1 cellular context compared by ENCODE assay signal in the genomic region with DNA sequence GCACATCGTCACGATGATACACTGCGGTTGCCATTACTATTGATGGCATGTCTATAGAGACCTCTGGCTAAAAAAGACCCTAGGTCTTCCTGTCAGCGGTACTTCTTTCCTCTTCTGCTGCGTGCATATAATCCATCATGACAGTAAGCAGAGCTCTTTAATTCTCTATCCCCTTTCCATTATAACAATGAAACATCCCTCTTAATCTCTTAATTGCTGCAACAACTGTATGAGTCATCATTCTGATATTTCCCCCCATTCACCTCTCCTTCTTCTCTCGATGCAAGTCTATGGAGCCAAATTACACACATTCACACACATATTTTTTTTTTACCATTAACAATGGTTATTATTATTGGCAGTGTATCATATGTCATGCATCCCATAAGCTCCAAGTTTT.
TF ChIP-seq lines count a peak whose summit lies in the region.

No MANE protein-coding gene starts in this region.

TF ChIP-seq in SK-N-SH, 30 proteins besides CTCF, POLR2A, EP300 and RAD21 (continued from another document):
- TF ChIP-seq, protein P1, sequence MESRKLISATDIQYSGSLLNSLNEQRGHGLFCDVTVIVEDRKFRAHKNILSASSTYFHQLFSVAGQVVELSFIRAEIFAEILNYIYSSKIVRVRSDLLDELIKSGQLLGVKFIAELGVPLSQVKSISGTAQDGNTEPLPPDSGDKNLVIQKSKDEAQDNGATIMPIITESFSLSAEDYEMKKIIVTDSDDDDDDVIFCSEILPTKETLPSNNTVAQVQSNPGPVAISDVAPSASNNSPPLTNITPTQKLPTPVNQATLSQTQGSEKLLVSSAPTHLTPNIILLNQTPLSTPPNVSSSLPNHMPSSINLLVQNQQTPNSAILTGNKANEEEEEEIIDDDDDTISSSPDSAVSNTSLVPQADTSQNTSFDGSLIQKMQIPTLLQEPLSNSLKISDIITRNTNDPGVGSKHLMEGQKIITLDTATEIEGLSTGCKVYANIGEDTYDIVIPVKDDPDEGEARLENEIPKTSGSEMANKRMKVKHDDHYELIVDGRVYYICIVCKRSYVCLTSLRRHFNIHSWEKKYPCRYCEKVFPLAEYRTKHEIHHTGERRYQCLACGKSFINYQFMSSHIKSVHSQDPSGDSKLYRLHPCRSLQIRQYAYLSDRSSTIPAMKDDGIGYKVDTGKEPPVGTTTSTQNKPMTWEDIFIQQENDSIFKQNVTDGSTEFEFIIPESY (IDR thresholded peaks at IDR 0.05; ENCODE audit: borderline replicate concordance, low read depth): 0 out of 2 replicates have a peak, but pooled peaks have one; percentile 16
- no peak for TF ChIP-seq FOXJ3 (CRISPR knock-in tag; IDR thresholded peaks at IDR 0.05)
- no peak for TF ChIP-seq YY1 (IDR thresholded peaks at IDR 0.05; ENCODE audit: low read depth)
- TF ChIP-seq, protein P2, sequence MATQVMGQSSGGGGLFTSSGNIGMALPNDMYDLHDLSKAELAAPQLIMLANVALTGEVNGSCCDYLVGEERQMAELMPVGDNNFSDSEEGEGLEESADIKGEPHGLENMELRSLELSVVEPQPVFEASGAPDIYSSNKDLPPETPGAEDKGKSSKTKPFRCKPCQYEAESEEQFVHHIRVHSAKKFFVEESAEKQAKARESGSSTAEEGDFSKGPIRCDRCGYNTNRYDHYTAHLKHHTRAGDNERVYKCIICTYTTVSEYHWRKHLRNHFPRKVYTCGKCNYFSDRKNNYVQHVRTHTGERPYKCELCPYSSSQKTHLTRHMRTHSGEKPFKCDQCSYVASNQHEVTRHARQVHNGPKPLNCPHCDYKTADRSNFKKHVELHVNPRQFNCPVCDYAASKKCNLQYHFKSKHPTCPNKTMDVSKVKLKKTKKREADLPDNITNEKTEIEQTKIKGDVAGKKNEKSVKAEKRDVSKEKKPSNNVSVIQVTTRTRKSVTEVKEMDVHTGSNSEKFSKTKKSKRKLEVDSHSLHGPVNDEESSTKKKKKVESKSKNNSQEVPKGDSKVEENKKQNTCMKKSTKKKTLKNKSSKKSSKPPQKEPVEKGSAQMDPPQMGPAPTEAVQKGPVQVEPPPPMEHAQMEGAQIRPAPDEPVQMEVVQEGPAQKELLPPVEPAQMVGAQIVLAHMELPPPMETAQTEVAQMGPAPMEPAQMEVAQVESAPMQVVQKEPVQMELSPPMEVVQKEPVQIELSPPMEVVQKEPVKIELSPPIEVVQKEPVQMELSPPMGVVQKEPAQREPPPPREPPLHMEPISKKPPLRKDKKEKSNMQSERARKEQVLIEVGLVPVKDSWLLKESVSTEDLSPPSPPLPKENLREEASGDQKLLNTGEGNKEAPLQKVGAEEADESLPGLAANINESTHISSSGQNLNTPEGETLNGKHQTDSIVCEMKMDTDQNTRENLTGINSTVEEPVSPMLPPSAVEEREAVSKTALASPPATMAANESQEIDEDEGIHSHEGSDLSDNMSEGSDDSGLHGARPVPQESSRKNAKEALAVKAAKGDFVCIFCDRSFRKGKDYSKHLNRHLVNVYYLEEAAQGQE (IDR thresholded peaks at IDR 0.05; ENCODE audit: low read depth, low read length): no peak
- no peak for TF ChIP-seq RCOR1 (IDR thresholded peaks at IDR 0.05; ENCODE audit: low read length)
- TF ChIP-seq RXRA (IDR thresholded peaks at IDR 0.05; ENCODE audit: borderline replicate concordance, low read depth): no peak
- TF ChIP-seq NFIC (IDR thresholded peaks at IDR 0.05; ENCODE audit: borderline replicate concordance): peak; percentile 30; the same call in 1 of the 2 replicates
- TF ChIP-seq, protein P3, sequence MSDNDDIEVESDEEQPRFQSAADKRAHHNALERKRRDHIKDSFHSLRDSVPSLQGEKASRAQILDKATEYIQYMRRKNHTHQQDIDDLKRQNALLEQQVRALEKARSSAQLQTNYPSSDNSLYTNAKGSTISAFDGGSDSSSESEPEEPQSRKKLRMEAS (IDR thresholded peaks at IDR 0.05; ENCODE audit: low read depth): no peak
- no peak for TF ChIP-seq GATA2 (CRISPR knock-in tag; IDR thresholded peaks at IDR 0.05)
- no peak for TF ChIP-seq ELF1 (IDR thresholded peaks at IDR 0.05)
- TF ChIP-seq, protein P4, sequence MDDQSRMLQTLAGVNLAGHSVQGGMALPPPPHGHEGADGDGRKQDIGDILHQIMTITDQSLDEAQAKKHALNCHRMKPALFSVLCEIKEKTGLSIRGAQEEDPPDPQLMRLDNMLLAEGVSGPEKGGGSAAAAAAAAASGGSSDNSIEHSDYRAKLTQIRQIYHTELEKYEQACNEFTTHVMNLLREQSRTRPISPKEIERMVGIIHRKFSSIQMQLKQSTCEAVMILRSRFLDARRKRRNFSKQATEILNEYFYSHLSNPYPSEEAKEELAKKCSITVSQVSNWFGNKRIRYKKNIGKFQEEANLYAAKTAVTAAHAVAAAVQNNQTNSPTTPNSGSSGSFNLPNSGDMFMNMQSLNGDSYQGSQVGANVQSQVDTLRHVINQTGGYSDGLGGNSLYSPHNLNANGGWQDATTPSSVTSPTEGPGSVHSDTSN (IDR thresholded peaks at IDR 0.05): peak; percentile 57
- TF ChIP-seq GABPA (IDR thresholded peaks at IDR 0.05; ENCODE audit: low read depth): no peak
- TF ChIP-seq MXI1 (IDR thresholded peaks at IDR 0.05; ENCODE audit: low read depth, low read length): no peak
- TF ChIP-seq, protein P5, sequence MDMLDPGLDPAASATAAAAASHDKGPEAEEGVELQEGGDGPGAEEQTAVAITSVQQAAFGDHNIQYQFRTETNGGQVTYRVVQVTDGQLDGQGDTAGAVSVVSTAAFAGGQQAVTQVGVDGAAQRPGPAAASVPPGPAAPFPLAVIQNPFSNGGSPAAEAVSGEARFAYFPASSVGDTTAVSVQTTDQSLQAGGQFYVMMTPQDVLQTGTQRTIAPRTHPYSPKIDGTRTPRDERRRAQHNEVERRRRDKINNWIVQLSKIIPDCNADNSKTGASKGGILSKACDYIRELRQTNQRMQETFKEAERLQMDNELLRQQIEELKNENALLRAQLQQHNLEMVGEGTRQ (IDR thresholded peaks at IDR 0.05; ENCODE audit: borderline replicate concordance, low read depth, low read length): no peak
- TF ChIP-seq TEAD4 (IDR thresholded peaks at IDR 0.05; ENCODE audit: borderline replicate concordance, insufficient read depth): peak; percentile 69; the same call in 1 of the 2 replicates
- TF ChIP-seq, protein P6, sequence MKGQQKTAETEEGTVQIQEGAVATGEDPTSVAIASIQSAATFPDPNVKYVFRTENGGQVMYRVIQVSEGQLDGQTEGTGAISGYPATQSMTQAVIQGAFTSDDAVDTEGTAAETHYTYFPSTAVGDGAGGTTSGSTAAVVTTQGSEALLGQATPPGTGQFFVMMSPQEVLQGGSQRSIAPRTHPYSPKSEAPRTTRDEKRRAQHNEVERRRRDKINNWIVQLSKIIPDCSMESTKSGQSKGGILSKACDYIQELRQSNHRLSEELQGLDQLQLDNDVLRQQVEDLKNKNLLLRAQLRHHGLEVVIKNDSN (IDR thresholded peaks at IDR 0.05; ENCODE audit: borderline replicate concordance, low read depth): no peak
- no peak for TF ChIP-seq CHD2 (IDR thresholded peaks at IDR 0.05; ENCODE audit: low read length, partially characterized antibody)
- TF ChIP-seq FOSL2 (IDR thresholded peaks at IDR 0.05; ENCODE audit: borderline replicate concordance, low read depth): peak; percentile 77
- TF ChIP-seq TAF1 (IDR thresholded peaks at IDR 0.05; ENCODE audit: borderline replicate concordance, low read depth, low read length): no peak
- no peak for TF ChIP-seq NRF1 (IDR thresholded peaks at IDR 0.05; ENCODE audit: low read depth, low read length)
TF ChIP-seq in SK-N-SH: peak in this region for 9.
